In the genomic region with DNA sequence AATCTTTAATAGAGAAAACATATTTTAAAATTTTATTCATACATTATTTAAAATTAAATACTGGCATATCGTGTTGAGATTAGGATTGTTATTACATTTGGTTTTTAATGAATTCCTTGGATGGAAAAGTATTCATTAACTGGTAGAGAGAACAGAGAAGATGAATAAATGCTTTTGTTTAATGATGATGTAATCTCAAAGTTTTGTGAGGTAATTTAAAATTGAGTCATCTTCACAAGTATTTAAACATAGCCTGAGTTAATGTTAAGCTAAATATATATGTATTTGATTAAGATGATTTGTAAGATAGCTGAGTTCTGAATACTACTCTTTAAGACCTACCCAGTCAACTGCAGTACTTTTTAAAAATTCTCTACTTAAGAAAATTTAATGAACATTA, we compare ENCODE assay signal across 19 cellular contexts.
"Had no signal": no experiment of that assay in that cellular context is flagged by ENCODE, and none has a peak within 500 bp of the region (broad histone marks: within the 10 kb centered on the region; RNA-seq: fewer than 3 reads in every experiment).

No MANE protein-coding gene starts in this region.

- DNase-seq: activated CD4-positive, alpha-beta memory T cell treated with anti-CD3 and anti-CD28 coated beads, Interleukin-2, amount 10 ng/mL, durations not matched to agents 7 days and 5 days; activated CD4-positive, alpha-beta T cell treated with anti-CD3 and anti-CD28 coated beads, Interleukin-2, amount 10 ng/mL, durations not matched to agents 24 days and 14 days; activated effector memory CD4-positive, alpha-beta T cell treated with anti-CD3 and anti-CD28 coated beads, Interleukin-2, amount 50 U/mL, for 16 hours; activated naive CD4-positive, alpha-beta T cell treated with anti-CD3 and anti-CD28 coated beads, Interleukin-2, amount 50 U/mL, for 16 hours; activated naive CD8-positive, alpha-beta T cell treated with anti-CD3 and anti-CD28 coated beads, Interleukin-2, amount 50 U/mL, for 24 hours; activated T-cell treated with anti-CD3 and anti-CD28 coated beads for 4 hours; anterior cingulate cortex; body of pancreas; heart right ventricle; lower lobe of right lung; naive thymus-derived CD8-positive, alpha-beta T cell; retina; stimulated activated CD4-positive, alpha-beta T cell treated with anti-CD3 and anti-CD28 coated beads, Interleukin-2, amount 100 ng/mL, for 48 hours; stimulated activated CD8-positive, alpha-beta memory T cell treated with anti-CD3 and anti-CD28 coated beads, Interleukin-4, amount 100 ng/mL, for 48 hours; stimulated activated naive B cell treated with anti-CD40 and anti-IgM and Interleukin-4, amounts not matched to agents 10 μg/mL and 1 μg/mL and 100 μg/mL, for 72 hours; transverse colon; uterus had no signal

- ATAC-seq: activated CD4-positive, CD25-positive, alpha-beta regulatory T cell treated with anti-CD3 and anti-CD28 coated beads, Interleukin-2, amount 50 U/mL, for 24 hours; activated naive CD8-positive, alpha-beta T cell treated with anti-CD3 and anti-CD28 coated beads, Interleukin-2, amount 50 U/mL, for 24 hours; body of pancreas; heart right ventricle; left lobe of liver; lower lobe of right lung; naive thymus-derived CD8-positive, alpha-beta T cell; stimulated activated naive B cell treated with anti-CD40 and anti-IgM and Interleukin-4, amounts not matched to agents 10 μg/mL and 1 μg/mL and 100 μg/mL, for 72 hours had no signal
